In genomic region chr17:7107012-7107754, GRCh38 we compare ENCODE assay signal across 21 cellular contexts. TPM values are rescaled to one million over a fixed set of nuclear protein-coding genes. Genes with fewer than 3 reads are reported as not detected.
A peak's percentile ranks its signal among the peaks of the same experiment; 100 is the strongest.
DNase-seq lines count a peak whose midpoint lies in the region; ATAC-seq and TF ChIP-seq lines count a peak whose summit lies in the region.
"Had no signal": no experiment of that assay in that cellular context is flagged by ENCODE, and none has a peak within 500 bp of the region (broad histone marks: within the 10 kb centered on the region; RNA-seq: fewer than 3 reads in every experiment).

No MANE protein-coding gene starts in this region.

- ATAC-seq in mucosa of descending colon = peak; percentile 54
- no peak for ATAC-seq in HG03135 (IDR thresholded peaks at IDR 0.05; ENCODE audit: unreplicated experiment)
- ATAC-seq: left lung, sciatic nerve had no signal

- H3K9me3 ChIP-seq in mucosa of descending colon (no peaks in the 10 kb centered on the region), SJCRH30 (replicated peaks) (no peaks in the 10 kb centered on the region)
- H3K9me3 ChIP-seq: BE2C, left lung, suprapubic skin had no signal

- intact Hi-C loops in mucosa of descending colon (cut with DNase I, micrococcal nuclease) = no loop called here

- H3K36me3 ChIP-seq in mucosa of descending colon (ENCODE audit: low read depth) (no peaks in the 10 kb centered on the region), SJCRH30 (no peaks in the 10 kb centered on the region)
- H3K36me3 ChIP-seq: BE2C, left lung, suprapubic skin had no signal

- H3K4me3 ChIP-seq in mucosa of descending colon (no peak overlapping the region), SJCRH30 (no peak overlapping the region)
- H3K4me3 ChIP-seq: left lung, suprapubic skin had no signal

- H3K27me3 ChIP-seq in SJCRH30 = no peaks in the 10 kb centered on the region

- peak; percentile 59 for DNase-seq in DMS79 treated with DMSO at 0.1 percent for 48 hours (lab: John Stamatoyannopoulos, UW)
- peak; percentile 84 for DNase-seq in NCI-H146 (lab: John Stamatoyannopoulos, UW)
- DNase-seq in NCI-H748 treated with DMSO at 0.1 percent for 48 hours (lab: John Stamatoyannopoulos, UW) = peak; percentile 42
- no peak for DNase-seq in mucosa of descending colon
- no peak for DNase-seq in hippocampal formation (lab: John Stamatoyannopoulos, UW)
- DNase-seq in SJCRH30 = no peak
- DNase-seq: activated effector memory CD4-positive, alpha-beta T cell treated with anti-CD3 and anti-CD28 coated beads, Interleukin-2, amount 50 U/mL, for 16 hours; amygdala; BE2C; left lung; NCI-H1930; occipital lobe; T1000 had no signal

- no peak for TF ChIP-seq CTCF in mucosa of descending colon (IDR thresholded peaks at IDR 0.05)

- H3K27ac ChIP-seq in SJCRH30 = no peak overlapping the region
- H3K27ac ChIP-seq: left lung, suprapubic skin had no signal

- no peaks in the 10 kb centered on the region for H3K4me1 ChIP-seq in mucosa of descending colon (ENCODE audit: low read depth)
- no peaks in the 10 kb centered on the region for H3K4me1 ChIP-seq in SJCRH30
- H3K4me1 ChIP-seq: BE2C, suprapubic skin had no signal

RNA-seq across cellular contexts. Expression of gene ASGR2, which starts 7.4 kb away (rescaled TPM):
- under 1 TPM in 1 of 3 donors, not detected in 2; 0.96 TPM for total RNA-seq in mucosa of descending colon
- not detected in 2 replicates for total RNA-seq in SJCRH30 (2014; rRNA removed; shearing (Covaris generic))
- total RNA-seq: cerebellum, Daoy, fibroblast of villous mesenchyme, LHCN-M2, occipital lobe, SK-MEL-5 had no signal

RNA-seq across cellular contexts. Expression of gene CLEC10A, which starts 27.1 kb away (rescaled TPM):
- 10 to 100 TPM in 1 of 3 donors, 1 to 10 TPM in 2; 3.1 to 15.1 (median 8.9) TPM for total RNA-seq in mucosa of descending colon
- not detected in 2 replicates for total RNA-seq in SJCRH30 (2014; rRNA removed; shearing (Covaris generic))
- total RNA-seq: cerebellum, Daoy, fibroblast of villous mesenchyme, LHCN-M2, occipital lobe, SK-MEL-5 had no signal

Comparison
In these comparisons a context has a peak if more than half of its experiments do, and no peak if none do; other contexts are left out.
1. DNase-seq: peak in DMS79 treated with DMSO at 0.1 percent for 48 hours (single experiment), NCI-H146 (single experiment) and NCI-H748 treated with DMSO at 0.1 percent for 48 hours (single experiment); none in mucosa of descending colon (0 of 3), hippocampal formation (0 of 2) and SJCRH30 (0 of 2).